ENCODE assay signal across 14 cellular contexts in genomic region chr2:111697560-111697959, GRCh38.
"Had no signal": no experiment of that assay in that cellular context is flagged by ENCODE, and none has a peak within 500 bp of the region (broad histone marks: within the 10 kb centered on the region; RNA-seq: fewer than 3 reads in every experiment).

No MANE protein-coding gene starts in this region.

- H3K27ac Mint-ChIP-seq: activated CD4-positive, alpha-beta memory T cell treated with anti-CD3 and anti-CD28 coated beads, Interleukin-2, amount 10 ng/mL, durations not matched to agents 7 days and 5 days; activated naive CD4-positive, alpha-beta T cell treated with anti-CD3 and anti-CD28 coated beads, Interleukin-2, amount 50 U/mL, for 72 hours; natural killer cell; stimulated activated memory B cell treated with anti-CD40 and anti-IgM and Interleukin-4, amounts not matched to agents 10 μg/mL and 1 μg/mL and 100 μg/mL, for 72 hours; WTC11 had no signal

- H3K4me3 ChIP-seq: cardiac muscle cell, dorsolateral prefrontal cortex, gastroesophageal sphincter, lung had no signal

- H3K9me3 Mint-ChIP-seq: natural killer cell had no signal

- H3K9me3 ChIP-seq: neutrophil had no signal

- H3K36me3 ChIP-seq: cardiac muscle cell, gastroesophageal sphincter, neutrophil had no signal

- H3K27me3 ChIP-seq: cardiac muscle cell, dorsolateral prefrontal cortex, gastroesophageal sphincter, neutrophil had no signal

- H3K27ac ChIP-seq: cardiac muscle cell, dorsolateral prefrontal cortex, gastroesophageal sphincter had no signal

- H3K4me3 Mint-ChIP-seq: activated CD4-positive, alpha-beta memory T cell treated with anti-CD3 and anti-CD28 coated beads, Interleukin-2, amount 10 ng/mL, durations not matched to agents 7 days and 5 days; natural killer cell; stimulated activated memory B cell treated with anti-CD40 and anti-IgM and Interleukin-4, amounts not matched to agents 10 μg/mL and 1 μg/mL and 100 μg/mL, for 72 hours; WTC11 had no signal

- DNase-seq: activated CD4-positive, alpha-beta memory T cell treated with anti-CD3 and anti-CD28 coated beads, Interleukin-2, amount 10 ng/mL, durations not matched to agents 7 days and 5 days; activated CD4-positive, alpha-beta T cell treated with anti-CD3 and anti-CD28 coated beads for 4 hours; activated gamma-delta T cell; activated T-cell treated with anti-CD3 and anti-CD28 coated beads, Interleukin-2, amount 50 U/mL, for 48 hours; dorsolateral prefrontal cortex; natural killer cell; retina had no signal

- H3K36me3 Mint-ChIP-seq: natural killer cell had no signal

- ATAC-seq: activated naive CD4-positive, alpha-beta T cell treated with anti-CD3 and anti-CD28 coated beads, Interleukin-2, amount 50 U/mL, for 72 hours; gastroesophageal sphincter; stimulated activated memory B cell treated with anti-CD40 and anti-IgM and Interleukin-4, amounts not matched to agents 10 μg/mL and 1 μg/mL and 100 μg/mL, for 72 hours; WTC11 had no signal
